Comparison of ENCODE assay signal across 1 cellular context in the genomic region with DNA sequence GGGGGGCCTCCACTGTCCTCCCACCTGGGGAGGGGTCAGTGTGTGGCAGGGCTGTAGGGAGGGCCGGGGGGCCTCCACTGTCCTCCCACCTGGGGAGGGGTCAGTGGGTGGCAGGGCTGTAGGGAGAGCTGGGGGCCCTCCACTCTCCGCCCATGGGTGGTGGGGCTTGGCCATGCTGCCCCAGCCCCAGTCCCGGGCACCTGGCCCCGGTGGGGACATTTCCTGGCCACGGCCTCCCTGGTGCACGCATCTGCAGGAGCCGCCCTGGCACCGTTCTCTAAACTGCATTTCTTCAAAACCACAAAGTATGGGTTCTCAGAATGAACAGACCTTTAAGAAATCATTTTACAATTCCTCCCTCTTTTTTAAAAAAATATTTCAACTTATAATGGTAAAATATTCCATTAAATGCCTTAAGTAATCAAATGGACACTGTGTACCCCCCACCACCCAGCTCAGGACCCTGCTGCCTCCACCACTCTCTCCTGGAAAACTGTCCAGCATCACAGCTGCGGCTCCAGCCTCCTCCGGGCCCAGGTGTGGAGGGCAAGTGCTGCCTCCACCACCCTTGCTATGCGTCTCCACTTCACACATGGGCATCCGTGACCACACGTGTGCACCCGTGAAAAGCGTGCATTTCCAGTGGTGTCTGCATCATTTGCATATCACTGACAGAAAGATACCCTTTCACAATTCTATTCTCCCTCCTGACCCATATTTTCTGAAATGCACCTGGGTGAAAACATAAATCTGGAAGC.
TF ChIP-seq lines count a peak whose summit lies in the region.

No MANE protein-coding gene starts in this region.

TF ChIP-seq in endothelial cell of umbilical vein, 7 proteins besides CTCF, POLR2A, EP300 and RAD21:
- TF ChIP-seq JUN (IDR thresholded peaks at IDR 0.05; ENCODE audit: borderline replicate concordance, insufficient read depth, insufficient read length, low read depth) (no peak), GATA2 (IDR thresholded peaks at IDR 0.05; ENCODE audit: insufficient read depth, insufficient read length, low read depth, low read length) (no peak), EZH2 (IDR thresholded peaks at IDR 0.05; ENCODE audit: borderline replicate concordance, low read depth, low read length, severe bottlenecking) (no peak), FOS (IDR thresholded peaks at IDR 0.05; ENCODE audit: borderline replicate concordance, insufficient read depth, low read length) (no peak), MYC (IDR thresholded peaks at IDR 0.05; ENCODE audit: low read depth, low read length) (no peak), POLR2AphosphoS5 (IDR thresholded peaks at IDR 0.05; ENCODE audit: insufficient read depth, low read depth, low read length) (no peak)
- TF ChIP-seq, protein P1, sequence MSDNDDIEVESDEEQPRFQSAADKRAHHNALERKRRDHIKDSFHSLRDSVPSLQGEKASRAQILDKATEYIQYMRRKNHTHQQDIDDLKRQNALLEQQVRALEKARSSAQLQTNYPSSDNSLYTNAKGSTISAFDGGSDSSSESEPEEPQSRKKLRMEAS (IDR thresholded peaks at IDR 0.05; ENCODE audit: insufficient read depth, insufficient read length): no peak
